27 cellular contexts compared by ENCODE assay signal in the genomic region with DNA sequence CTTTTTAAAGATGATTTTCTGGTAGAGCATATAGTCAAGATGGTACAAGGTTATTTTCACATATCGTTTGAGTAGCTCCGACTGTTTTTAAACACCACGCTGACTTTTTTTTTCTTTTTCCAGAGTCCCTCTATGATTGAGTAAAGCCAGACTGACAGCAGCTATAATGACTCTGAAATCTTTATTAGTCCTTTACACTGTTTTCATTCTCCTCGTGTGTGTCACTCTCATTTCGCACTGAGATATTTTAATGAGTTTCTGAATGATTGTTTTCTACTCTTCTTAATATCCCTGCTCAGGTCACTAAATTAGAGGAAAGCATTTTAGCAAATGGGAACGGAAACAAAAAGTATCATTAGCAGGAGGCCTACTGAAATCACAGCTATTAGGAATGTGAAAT.
"Had no signal": no experiment of that assay in that cellular context is flagged by ENCODE, and none has a peak within 500 bp of the region (broad histone marks: within the 10 kb centered on the region; RNA-seq: fewer than 3 reads in every experiment).

No MANE protein-coding gene starts in this region.

- H3K36me3 Mint-ChIP-seq: activated naive CD4-positive, alpha-beta T cell treated with anti-CD3 and anti-CD28 coated beads, Interleukin-2, amount 10 ng/mL, durations not matched to agents 7 days and 5 days; activated naive CD8-positive, alpha-beta T cell treated with anti-CD3 and anti-CD28 coated beads, Interleukin-2, amount 10 ng/mL, durations not matched to agents 7 days and 5 days had no signal

- H3K27ac ChIP-seq: brain microvascular endothelial cell, foreskin keratinocyte, left ventricle myocardium inferior, parathyroid adenoma, psoas muscle, testis had no signal

- H3K9me3 Mint-ChIP-seq: activated B cell treated with CpG ODN at 0.5 μM for 24 hours; activated CD8-positive, alpha-beta T cell treated with anti-CD3 and anti-CD28 coated beads for 36 hours; activated naive CD4-positive, alpha-beta T cell treated with anti-CD3 and anti-CD28 coated beads, Interleukin-2, amount 10 ng/mL, durations not matched to agents 7 days and 5 days; activated naive CD8-positive, alpha-beta T cell treated with anti-CD3 and anti-CD28 coated beads, Interleukin-2, amount 10 ng/mL, durations not matched to agents 7 days and 5 days; neural crest cell; T-helper 2 cell treated with Interferon-gamma antibody and Interleukin-4, amounts not matched to agents 5 μg/mL and 100 μg/mL, for 36 hours had no signal

- H3K27me3 ChIP-seq: brain microvascular endothelial cell, foreskin keratinocyte, testis, transverse colon had no signal

- H3K9ac ChIP-seq: parathyroid adenoma had no signal

- H3K27me3 Mint-ChIP-seq: activated B cell treated with CpG ODN at 0.5 μM for 24 hours; activated naive CD4-positive, alpha-beta T cell treated with anti-CD3 and anti-CD28 coated beads, Interleukin-2, amount 10 ng/mL, durations not matched to agents 7 days and 5 days had no signal

- ATAC-seq: activated CD8-positive, alpha-beta T cell treated with anti-CD3 and anti-CD28 coated beads for 36 hours; esophagus mucosa; foreskin keratinocyte; mucosa of descending colon; psoas muscle; stimulated activated naive CD8-positive, alpha-beta T cell treated with anti-CD3 and anti-CD28 coated beads, Interleukin-15, Interleukin-2, amounts not matched to agents 100 U/mL and 50 U/mL, for 24 hours had no signal

- FAIRE-seq: astrocyte, islet of Langerhans had no signal

- DNase-seq: activated B cell treated with CpG ODN at 0.5 μM for 24 hours; activated CD4-positive, alpha-beta T cell treated with anti-CD3 and anti-CD28 coated beads, Interleukin-2, amount 50 U/mL, for 1 hour; activated CD8-positive, alpha-beta T cell treated with anti-CD3 and anti-CD28 coated beads for 36 hours; activated effector memory CD4-positive, alpha-beta T cell treated with anti-CD3 and anti-CD28 coated beads, Interleukin-2, amount 50 U/mL, for 16 hours; activated naive CD4-positive, alpha-beta T cell treated with anti-CD3 and anti-CD28 coated beads, Interleukin-2, amount 10 ng/mL, durations not matched to agents 7 days and 5 days; activated naive CD8-positive, alpha-beta T cell treated with anti-CD3 and anti-CD28 coated beads, Interleukin-2, amount 10 ng/mL, durations not matched to agents 7 days and 5 days; activated T-cell treated with anti-CD3 and anti-CD28 coated beads, Interleukin-2, amount 50 U/mL, for 48 hours; amniotic stem cell; brain microvascular endothelial cell; cortex of kidney; foreskin keratinocyte; left ventricle myocardium inferior; mesendoderm; mucosa of descending colon; occipital lobe; psoas muscle; stimulated activated naive CD8-positive, alpha-beta T cell treated with anti-CD3 and anti-CD28 coated beads, Interleukin-15, Interleukin-2, amounts not matched to agents 100 U/mL and 50 U/mL, for 24 hours; T-helper 1 cell; testis; transverse colon had no signal

- H3K4me1 ChIP-seq: foreskin keratinocyte, left ventricle myocardium inferior, parathyroid adenoma, psoas muscle, transverse colon had no signal

- H3K4me3 Mint-ChIP-seq: activated B cell treated with CpG ODN at 0.5 μM for 24 hours; activated CD8-positive, alpha-beta T cell treated with anti-CD3 and anti-CD28 coated beads for 36 hours; activated naive CD4-positive, alpha-beta T cell treated with anti-CD3 and anti-CD28 coated beads, Interleukin-2, amount 10 ng/mL, durations not matched to agents 7 days and 5 days; activated naive CD8-positive, alpha-beta T cell treated with anti-CD3 and anti-CD28 coated beads, Interleukin-2, amount 10 ng/mL, durations not matched to agents 7 days and 5 days; neural crest cell; T-helper 2 cell treated with Interferon-gamma antibody and Interleukin-4, amounts not matched to agents 5 μg/mL and 100 μg/mL, for 36 hours had no signal

- H3K4me1 Mint-ChIP-seq: activated B cell treated with CpG ODN at 0.5 μM for 24 hours; activated naive CD4-positive, alpha-beta T cell treated with anti-CD3 and anti-CD28 coated beads, Interleukin-2, amount 10 ng/mL, durations not matched to agents 7 days and 5 days; activated naive CD8-positive, alpha-beta T cell treated with anti-CD3 and anti-CD28 coated beads, Interleukin-2, amount 10 ng/mL, durations not matched to agents 7 days and 5 days had no signal

- H3K36me3 ChIP-seq: brain microvascular endothelial cell, left ventricle myocardium inferior, transverse colon had no signal

- H3K4me3 ChIP-seq: left ventricle myocardium inferior, lung, mucosa of descending colon, psoas muscle, testis, transverse colon had no signal

- H3K9me3 ChIP-seq: left ventricle myocardium inferior, mucosa of descending colon, psoas muscle, testis, transverse colon had no signal

- H3K27ac Mint-ChIP-seq: activated B cell treated with CpG ODN at 0.5 μM for 24 hours; activated CD8-positive, alpha-beta T cell treated with anti-CD3 and anti-CD28 coated beads for 36 hours; activated naive CD4-positive, alpha-beta T cell treated with anti-CD3 and anti-CD28 coated beads, Interleukin-2, amount 10 ng/mL, durations not matched to agents 7 days and 5 days; activated naive CD8-positive, alpha-beta T cell treated with anti-CD3 and anti-CD28 coated beads, Interleukin-2, amount 10 ng/mL, durations not matched to agents 7 days and 5 days; T-helper 2 cell treated with Interferon-gamma antibody and Interleukin-4, amounts not matched to agents 5 μg/mL and 100 μg/mL, for 36 hours had no signal
